Comparison of ENCODE assay signal across 24 cellular contexts in genomic region chr22:26584010-26584409, GRCh38. TPM values are rescaled to one million over a fixed set of nuclear protein-coding genes. Genes with fewer than 3 reads are reported as not detected.
DNase-seq lines count a peak whose midpoint lies in the region; ATAC-seq and TF ChIP-seq lines count a peak whose summit lies in the region.
"Had no signal": no experiment of that assay in that cellular context is flagged by ENCODE, and none has a peak within 500 bp of the region (broad histone marks: within the 10 kb centered on the region; RNA-seq: fewer than 3 reads in every experiment).

No MANE protein-coding gene starts in this region.

- no peaks in the 10 kb centered on the region for H3K27me3 Mint-ChIP-seq in CD8-positive, alpha-beta T cell (ENCODE audit: low read depth)
- H3K27me3 Mint-ChIP-seq in dendritic cell treated with granulocyte-macrophage colony-stimulating factor and Interleukin-4, amounts not matched to agents 40 ng/mL and 50 ng/mL, for 4 days, result no peaks in the 10 kb centered on the region
- H3K27me3 Mint-ChIP-seq: IgD-negative memory B cell had no signal

- H3K36me3 Mint-ChIP-seq in CD8-positive, alpha-beta T cell, result peaks cover 43% of the 10 kb centered on the region
- peaks cover 64% of the 10 kb centered on the region for H3K36me3 Mint-ChIP-seq in dendritic cell treated with granulocyte-macrophage colony-stimulating factor and Interleukin-4, amounts not matched to agents 40 ng/mL and 50 ng/mL, for 4 days (ENCODE audit: low read depth)

- peaks cover 14% of the 10 kb centered on the region for H3K36me3 ChIP-seq in CD8-positive, alpha-beta T cell (ENCODE audit: insufficient read depth, low read length)
- peaks cover 41% of the 10 kb centered on the region for H3K36me3 ChIP-seq in KOPT-K1 (ENCODE audit: insufficient read depth, low read length)
- peaks cover 0 to 38% (median 12%) of the 10 kb centered on the region in 6 donors for H3K36me3 ChIP-seq in spleen
- H3K36me3 ChIP-seq: Peyer's patch had no signal

- H3K27ac Mint-ChIP-seq in CD8-positive, alpha-beta T cell, result peak overlapping the region; percentile 84
- H3K27ac Mint-ChIP-seq in dendritic cell treated with granulocyte-macrophage colony-stimulating factor and Interleukin-4, amounts not matched to agents 40 ng/mL and 50 ng/mL, for 4 days, result peak overlapping the region; percentile 37

- H3K4me1 Mint-ChIP-seq in CD8-positive, alpha-beta T cell (ENCODE audit: low read depth), result peaks cover 83% of the 10 kb centered on the region
- H3K4me1 Mint-ChIP-seq in dendritic cell treated with granulocyte-macrophage colony-stimulating factor and Interleukin-4, amounts not matched to agents 40 ng/mL and 50 ng/mL, for 4 days (ENCODE audit: low read depth), result peaks cover 69% of the 10 kb centered on the region

- no peaks in the 10 kb centered on the region for H3K27me3 ChIP-seq in CD8-positive, alpha-beta T cell (ENCODE audit: insufficient read depth, low read length)
- H3K27me3 ChIP-seq in spleen (replicated peaks in 1 of 7), result no peaks in the 10 kb centered on the region
- H3K27me3 ChIP-seq: ascending aorta, esophagus muscularis mucosa, Peyer's patch, tibial nerve had no signal

- H3K4me1 ChIP-seq in CD8-positive, alpha-beta T cell (ENCODE audit: insufficient read depth, low read length), result peaks cover 73% of the 10 kb centered on the region
- H3K4me1 ChIP-seq in spleen, result peaks cover 33 to 95% (median 71%) of the 10 kb centered on the region in 6 donors

- H3K4me3 Mint-ChIP-seq in CD8-positive, alpha-beta T cell, result no peak overlapping the region
- H3K4me3 Mint-ChIP-seq in dendritic cell treated with granulocyte-macrophage colony-stimulating factor and Interleukin-4, amounts not matched to agents 40 ng/mL and 50 ng/mL, for 4 days, result no peak overlapping the region

- TF ChIP-seq CTCF in CD8-positive, alpha-beta T cell (IDR thresholded peaks at IDR 0.05), result no peak
- no peak for TF ChIP-seq CTCF in spleen (IDR thresholded peaks at IDR 0.05 in 8 of 11, conservative IDR thresholded peaks at IDR 0.05 in 3 of 11)

- no peak overlapping the region for H3K27ac ChIP-seq in CD8-positive, alpha-beta T cell (ENCODE audit: low read depth, low read length)
- H3K27ac ChIP-seq in KOPT-K1 (ENCODE audit: low read depth, low read length, poor library complexity, severe bottlenecking) (peak overlapping the region; percentile 23), spleen (peak overlapping the region in 1 of 8 donors; percentile 56)
- H3K27ac ChIP-seq: ascending aorta, esophagus muscularis mucosa, HL-60, Peyer's patch, tibial nerve had no signal

- TF ChIP-seq POLR2A in spleen (IDR thresholded peaks at IDR 0.05), result no peak

- 66 to 84% (median 72%) methylated on average over 4 of the region's 4 CpGs for WGBS in spleen, 5 donors

- ATAC-seq in CD8-positive, alpha-beta T cell, result no peak
- ATAC-seq in HG02642 (IDR thresholded peaks at IDR 0.05; ENCODE audit: poor library complexity, unreplicated experiment) (no peak), left colon (no peak)
- ATAC-seq: SK-N-SH treated with all-trans-retinoic acid at 6 μM for 48 hours had no signal

- intact Hi-C loops in CD8-positive, alpha-beta T cell (cut with DNase I, micrococcal nuclease), result no loop called here
- intact Hi-C loops in dendritic cell treated with granulocyte-macrophage colony-stimulating factor and Interleukin-4, amounts not matched to agents 40 ng/mL and 50 ng/mL, for 4 days (cut with micrococcal nuclease), result no loop called here
- intact Hi-C loops in spleen (cut with DNase I; ENCODE audit: low total_unique reads) (no loop called here), left colon (cut with DNase I, micrococcal nuclease) (no loop called here)

- CTCF ChIA-PET in CD8-positive, alpha-beta T cell (lab: Charles Lee), result interaction anchor here (0.5 to 0.6 kb wide), 2 partner anchors 13 to 55 kb away, joined by 3 read pairs; no protein-coding TSS in a partner anchor

- DNase-seq in CD8-positive, alpha-beta T cell, result no peak
- DNase-seq in spleen, result peak; percentile 15
- DNase-seq in left colon, result no peak
- DNase-seq in NCI-H2029 treated with DMSO at 0.1 percent for 48 hours (lab: John Stamatoyannopoulos, UW), result no peak
- DNase-seq: activated CD4-positive, alpha-beta T cell treated with anti-CD3 and anti-CD28 coated beads for 1 hour; activated CD8-positive, alpha-beta memory T cell treated with anti-CD3 and anti-CD28 coated beads, Interleukin-2, amount 50 U/mL, for 48 hours; activated naive CD4-positive, alpha-beta T cell treated with Interleukin-2 at 50 U/mL for 16 hours; cerebellar nuclear complex; effector CD8-positive, alpha-beta T cell; midbrain; NCI-H1694 treated with DMSO at 0.1 percent for 48 hours; NCI-H226; Peyer's patch had no signal

- no peaks in the 10 kb centered on the region for H3K9me3 Mint-ChIP-seq in CD8-positive, alpha-beta T cell
- H3K9me3 Mint-ChIP-seq in dendritic cell treated with granulocyte-macrophage colony-stimulating factor and Interleukin-4, amounts not matched to agents 40 ng/mL and 50 ng/mL, for 4 days, result no peaks in the 10 kb centered on the region

- H3K9me3 ChIP-seq in CD8-positive, alpha-beta T cell (ENCODE audit: low read length), result no peaks in the 10 kb centered on the region
- H3K9me3 ChIP-seq in KOPT-K1 (ENCODE audit: insufficient read depth, low read length, poor library complexity, severe bottlenecking), result no peaks in the 10 kb centered on the region
- peaks cover 0 to 3% (median 0%) of the 10 kb centered on the region in 8 donors for H3K9me3 ChIP-seq in spleen
- H3K9me3 ChIP-seq: ascending aorta, esophagus muscularis mucosa, Peyer's patch, tibial nerve had no signal

- POLR2A ChIA-PET in CD8-positive, alpha-beta T cell (lab: Charles Lee), result interaction anchor here (0.6 kb wide), 1 partner anchor 8 kb away, joined by 4 read pairs; no protein-coding TSS in a partner anchor

- H3K4me3 ChIP-seq in CD8-positive, alpha-beta T cell (ENCODE audit: low read depth, low read length), result no peak overlapping the region
- no peak overlapping the region for H3K4me3 ChIP-seq in spleen
- H3K4me3 ChIP-seq: ascending aorta, esophagus muscularis mucosa, Peyer's patch, tibial nerve had no signal

RNA-seq across cellular contexts. Expression of gene TPST2, which starts 5.9 kb away (rescaled TPM):
- 10 to 100 TPM; 24.3 to 26.3 TPM for total RNA-seq in CD8-positive, alpha-beta T cell
- 100 to 1,000 TPM in 2 of 7 donors, 10 to 100 TPM in 5; 43.5 to 119 (median 63.2) TPM for total RNA-seq in spleen
- polyA plus RNA-seq in spleen, result 10 to 100 TPM; 14.6 to 22.2 (median 16.6) TPM
- total RNA-seq in left colon, result 10 to 100 TPM; 15.5 to 15.7 TPM

RNA-seq across cellular contexts. Expression of gene CRYBB1, which starts 33.8 kb away (rescaled TPM):
- not detected for total RNA-seq in CD8-positive, alpha-beta T cell
- total RNA-seq in spleen (1 to 10 TPM in 6 of 7 donors, under 1 TPM in 1; 0.34 to 2.9 (median 2.1) TPM), left colon (under 1 TPM in 1 of 2 donors, not detected in 1; 0.36 TPM)
- polyA plus RNA-seq in spleen, result 1 to 10 TPM in 2 of 3 donors, under 1 TPM in 1; 0.98 to 1.9 (median 1.3) TPM
- total RNA-seq: glomerular endothelial cell, H4, Peyer's patch had no signal

RNA-seq across cellular contexts. Expression of gene CRYBA4, which starts 37.8 kb away (rescaled TPM):
- not detected for total RNA-seq in CD8-positive, alpha-beta T cell
- not detected for total RNA-seq in spleen
- under 1 TPM; 0.20 to 0.24 (median 0.22) TPM for polyA plus RNA-seq in spleen
- total RNA-seq in left colon, result not detected
- total RNA-seq: ascending aorta, esophagus muscularis mucosa, glomerular endothelial cell, H4, Peyer's patch, tibial nerve had no signal
- polyA plus RNA-seq: IgD-negative memory B cell had no signal
